Comparison of ENCODE assay signal across 16 cellular contexts in genomic region chr2:233062946-233063268, GRCh38. TPM values are rescaled to one million over a fixed set of nuclear protein-coding genes. Genes with fewer than 3 reads are reported as not detected.
DNase-seq lines count a peak whose midpoint lies in the region; ATAC-seq and TF ChIP-seq lines count a peak whose summit lies in the region.
"Had no signal": no experiment of that assay in that cellular context is flagged by ENCODE, and none has a peak within 500 bp of the region (broad histone marks: within the 10 kb centered on the region; RNA-seq: fewer than 3 reads in every experiment).

No MANE protein-coding gene starts in this region.

- H3K36me3 Mint-ChIP-seq in activated CD8-positive, alpha-beta T cell treated with anti-CD3 and anti-CD28 coated beads for 36 hours (ENCODE audit: low read depth) = peaks cover 19% of the 10 kb centered on the region
- H3K36me3 Mint-ChIP-seq in memory B cell = peaks cover 23% of the 10 kb centered on the region
- H3K36me3 Mint-ChIP-seq: type B pancreatic cell had no signal

- WGBS in heart right ventricle, 2 donors = 90 to 93% methylated on average over 6 of the region's 6 CpGs

- DNase-seq in heart right ventricle (no peak), left cardiac atrium (no peak), memory B cell (ENCODE audit: low spot score in 2 of 2) (no peak), uterus (no peak)
- DNase-seq in activated CD8-positive, alpha-beta T cell treated with anti-CD3 and anti-CD28 coated beads for 36 hours = peak; percentile 38
- DNase-seq in activated CD4-positive, CD25-positive, alpha-beta regulatory T cell treated with anti-CD3 and anti-CD28 coated beads, Interleukin-2, amount 50 U/mL, for 72 hours = no peak
- DNase-seq: activated gamma-delta T cell treated with Interleukin-2 at 50 U/mL for 16 hours, cortex of kidney, GF-D8, NCI-H2029 treated with DMSO at 0.1 percent for 48 hours had no signal

- ATAC-seq in heart right ventricle (no peak), left cardiac atrium (no peak), memory B cell (ENCODE audit: low read depth) (peak; percentile 5), HG03280 (IDR thresholded peaks at IDR 0.05; ENCODE audit: unreplicated experiment) (no peak), GM18858 (IDR thresholded peaks at IDR 0.05; ENCODE audit: unreplicated experiment) (no peak)
- no peak for ATAC-seq in activated CD8-positive, alpha-beta T cell treated with anti-CD3 and anti-CD28 coated beads for 36 hours
- ATAC-seq: gastroesophageal sphincter had no signal

- H3K4me3 ChIP-seq in heart right ventricle (peak overlapping the region in 6 of 10 donors; percentile 6 to 82 (median 64)), uterus (no peak overlapping the region)

- H3K27me3 Mint-ChIP-seq in activated CD8-positive, alpha-beta T cell treated with anti-CD3 and anti-CD28 coated beads for 36 hours = no peaks in the 10 kb centered on the region
- H3K27me3 Mint-ChIP-seq in memory B cell = no peaks in the 10 kb centered on the region
- H3K27me3 Mint-ChIP-seq: type B pancreatic cell had no signal

- TF ChIP-seq POLR2A in uterus (IDR thresholded peaks at IDR 0.05) = no peak

- H3K9me3 ChIP-seq in heart right ventricle = no peaks in the 10 kb centered on the region
- H3K9me3 ChIP-seq in uterus = no peaks in the 10 kb centered on the region
- H3K9me3 ChIP-seq: gastroesophageal sphincter had no signal

- CTCF ChIA-PET in activated CD8-positive, alpha-beta T cell treated with anti-CD3 and anti-CD28 coated beads for 36 hours (lab: Charles Lee) = interaction anchor here (6.4 kb wide), 1 partner anchor 10 kb away, joined by 38 read pairs; no protein-coding TSS in a partner anchor

- H3K9me3 Mint-ChIP-seq in activated CD8-positive, alpha-beta T cell treated with anti-CD3 and anti-CD28 coated beads for 36 hours = peaks cover 1% of the 10 kb centered on the region
- no peaks in the 10 kb centered on the region for H3K9me3 Mint-ChIP-seq in memory B cell
- H3K9me3 Mint-ChIP-seq: H9, type B pancreatic cell had no signal

- H3K27me3 ChIP-seq in heart right ventricle = no peaks in the 10 kb centered on the region
- no peaks in the 10 kb centered on the region for H3K27me3 ChIP-seq in uterus
- H3K27me3 ChIP-seq: gastroesophageal sphincter had no signal

- H3K4me3 Mint-ChIP-seq in activated CD8-positive, alpha-beta T cell treated with anti-CD3 and anti-CD28 coated beads for 36 hours = peak overlapping the region; percentile 89
- H3K4me3 Mint-ChIP-seq in memory B cell = peak overlapping the region; percentile 98
- H3K4me3 Mint-ChIP-seq: H9, type B pancreatic cell had no signal

- intact Hi-C loops in heart right ventricle (cut with DNase I) (no loop called here), left cardiac atrium (cut with DNase I) (no loop called here), uterus (cut with DNase I; ENCODE audit: low total_unique reads) (no loop called here)
- intact Hi-C loops in activated CD8-positive, alpha-beta T cell treated with anti-CD3 and anti-CD28 coated beads for 36 hours (cut with micrococcal nuclease) = loop anchor here (5.0 kb wide), 2 partner anchors 39 to 189 kb away; partner anchors contain the start of gene ATG16L1

- peak overlapping the region in 7 of 10 donors; percentile 18 to 98 (median 88) for H3K27ac ChIP-seq in heart right ventricle
- peak overlapping the region; percentile 27 to 36 for H3K27ac ChIP-seq in uterus

- H3K4me1 Mint-ChIP-seq in activated CD8-positive, alpha-beta T cell treated with anti-CD3 and anti-CD28 coated beads for 36 hours (ENCODE audit: low read depth) = peaks cover 54% of the 10 kb centered on the region
- peaks cover 32% of the 10 kb centered on the region for H3K4me1 Mint-ChIP-seq in memory B cell

- peak overlapping the region; percentile 97 for H3K27ac Mint-ChIP-seq in activated CD8-positive, alpha-beta T cell treated with anti-CD3 and anti-CD28 coated beads for 36 hours
- peak overlapping the region; percentile 68 for H3K27ac Mint-ChIP-seq in memory B cell
- H3K27ac Mint-ChIP-seq: type B pancreatic cell had no signal

- peaks cover 0 to 22% (median 0%) of the 10 kb centered on the region in 9 donors for H3K36me3 ChIP-seq in heart right ventricle
- H3K36me3 ChIP-seq in uterus = no peaks in the 10 kb centered on the region
- H3K36me3 ChIP-seq: gastroesophageal sphincter had no signal

- H3K4me1 ChIP-seq in heart right ventricle (peaks cover 11 to 76% (median 37%) of the 10 kb centered on the region in 9 donors), uterus (no peaks in the 10 kb centered on the region)

- TF ChIP-seq CTCF in heart right ventricle (IDR thresholded peaks at IDR 0.05) (no peak), uterus (IDR thresholded peaks at IDR 0.05) (no peak)
- TF ChIP-seq CTCF in activated CD8-positive, alpha-beta T cell treated with anti-CD3 and anti-CD28 coated beads for 36 hours (IDR thresholded peaks at IDR 0.05) = no peak

- POLR2A ChIA-PET in activated CD8-positive, alpha-beta T cell treated with anti-CD3 and anti-CD28 coated beads for 36 hours (lab: Charles Lee) = interaction anchor here (0.6 to 6.7 kb wide), 2 partner anchors 18 to 37 kb away, joined by 3 to 119 read pairs; no protein-coding TSS in a partner anchor

RNA-seq across cellular contexts. Expression of gene INPP5D, which starts 2.8 kb away (rescaled TPM):
- 10 to 100 TPM in 1 of 10 donors, 1 to 10 TPM in 9; 2.9 to 17.2 (median 5.7) TPM for total RNA-seq in heart right ventricle
- polyA plus RNA-seq in heart right ventricle = 1 to 10 TPM; 3.6 to 7.5 TPM
- total RNA-seq in left cardiac atrium = 1 to 10 TPM; 7.2 to 9.3 TPM
- 10 to 100 TPM; 38.6 to 40.2 TPM for total RNA-seq in activated CD8-positive, alpha-beta T cell treated with anti-CD3 and anti-CD28 coated beads for 36 hours
- 10 to 100 TPM; 14.2 to 37.9 (median 22.3) TPM for total RNA-seq in uterus

RNA-seq across cellular contexts. Expression of gene NEU2, which starts 30.4 kb away (rescaled TPM):
- not detected for total RNA-seq in heart right ventricle
- polyA plus RNA-seq in heart right ventricle = not detected
- total RNA-seq in left cardiac atrium = not detected
- not detected for total RNA-seq in activated CD8-positive, alpha-beta T cell treated with anti-CD3 and anti-CD28 coated beads for 36 hours
- not detected for total RNA-seq in uterus
- total RNA-seq: gastroesophageal sphincter, H9, pulmonary artery endothelial cell had no signal

RNA-seq across cellular contexts. Expression of gene NGEF, which starts 49.9 kb away (rescaled TPM):
- total RNA-seq in heart right ventricle = under 1 TPM in 7 of 10 donors, not detected in 3; 0.27 to 0.75 (median 0.62) TPM
- polyA plus RNA-seq in heart right ventricle = under 1 TPM; 0.42 to 0.44 TPM
- 1 to 10 TPM; 1.6 TPM for total RNA-seq in left cardiac atrium
- under 1 TPM in 1 of 2 experiments, not detected in 1; 0.63 TPM for total RNA-seq in activated CD8-positive, alpha-beta T cell treated with anti-CD3 and anti-CD28 coated beads for 36 hours
- 10 to 100 TPM in 1 of 4 donors, 1 to 10 TPM in 2, under 1 TPM in 1; 0.29 to 18.4 (median 5.2) TPM for total RNA-seq in uterus

Comparison
In these comparisons a context has a peak if more than half of its experiments do, and no peak if none do; other contexts are left out.
1. H3K4me3 ChIP-seq: peak in heart right ventricle (6 of 10); none in uterus (0 of 2).